ENCODE assay signal across 8 cellular contexts in genomic region chr4:153115322-153116100, GRCh38.
A peak's percentile ranks its signal among the peaks of the same experiment; 100 is the strongest.
DNase-seq lines count a peak whose midpoint lies in the region; ATAC-seq, FAIRE-seq and TF ChIP-seq lines count a peak whose summit lies in the region.

No MANE protein-coding gene starts in this region.

- H3K9me3 ChIP-seq in gastroesophageal sphincter: no peaks in the 10 kb centered on the region

- 29 to 42% methylated on average over 6 to 8 of the region's 10 CpGs for WGBS in gastroesophageal sphincter (ENCODE audit: low coverage in 1 of 2), 2 donors

- no peak for FAIRE-seq in GM12892 (lab: Jason Lieb, UNC)

- H3K4me3 ChIP-seq in gastroesophageal sphincter: peak overlapping the region; percentile 12 to 41

- no peak for TF ChIP-seq EP300 in gastroesophageal sphincter (IDR thresholded peaks at IDR 0.05)

- TF ChIP-seq POLR2A in gastroesophageal sphincter (IDR thresholded peaks at IDR 0.05) (no peak), GM12892 (IDR thresholded peaks at IDR 0.05; ENCODE audit: low read depth, low read length) (no peak)

- peak overlapping the region; percentile 55 to 76 (median 66) for H3K27ac ChIP-seq in gastroesophageal sphincter

- DNase-seq in GM03348 (ENCODE audit: low spot score): peak; percentile 67
- peak; percentile 78 for DNase-seq in NOMO-1 treated with DMSO at 0.1 percent for 48 hours (lab: John Stamatoyannopoulos, UW; ENCODE audit: unreplicated experiment)
- DNase-seq in activated T-cell treated with anti-CD3 and anti-CD28 coated beads for 48 hours (ENCODE audit: low read depth): peak; percentile 58
- DNase-seq in stimulated activated CD4-positive, alpha-beta T cell treated with anti-CD3 and anti-CD28 coated beads, Interleukin-12 subunit alpha, Interleukin-12 subunit beta, amount 100 ng/mL, for 48 hours (ENCODE audit: low read depth in 2 of 3, low spot score in 1 of 3): peak; percentile 63 to 74 (median 68)
- no peak for DNase-seq in cerebellum (ENCODE audit: low spot score)
- DNase-seq in GM12892 (ENCODE audit: insufficient read length): no peak

- H3K36me3 ChIP-seq in gastroesophageal sphincter: no peaks in the 10 kb centered on the region

- H3K27me3 ChIP-seq in gastroesophageal sphincter: no peaks in the 10 kb centered on the region

- peak; percentile 84 for ATAC-seq in HG02588 (IDR thresholded peaks at IDR 0.05; ENCODE audit: unreplicated experiment)
- peak; percentile 48 for ATAC-seq in gastroesophageal sphincter

- peaks cover 0 to 21% (median 5%) of the 10 kb centered on the region in 3 donors for H3K4me1 ChIP-seq in gastroesophageal sphincter

- TF ChIP-seq CTCF in gastroesophageal sphincter (IDR thresholded peaks at IDR 0.05): no peak

Comparison
In these comparisons a context has a peak if more than half of its experiments do, and no peak if none do; other contexts are left out.
1. DNase-seq: peak in GM03348 (single experiment), NOMO-1 treated with DMSO at 0.1 percent for 48 hours (single experiment), activated T-cell treated with anti-CD3 and anti-CD28 coated beads for 48 hours (single experiment) and stimulated activated CD4-positive, alpha-beta T cell treated with anti-CD3 and anti-CD28 coated beads, Interleukin-12 subunit alpha, Interleukin-12 subunit beta, amount 100 ng/mL, for 48 hours (3 of 3); none in cerebellum (single experiment) and GM12892 (single experiment).